ENCODE assay signal across 8 cellular contexts in the genomic region with DNA sequence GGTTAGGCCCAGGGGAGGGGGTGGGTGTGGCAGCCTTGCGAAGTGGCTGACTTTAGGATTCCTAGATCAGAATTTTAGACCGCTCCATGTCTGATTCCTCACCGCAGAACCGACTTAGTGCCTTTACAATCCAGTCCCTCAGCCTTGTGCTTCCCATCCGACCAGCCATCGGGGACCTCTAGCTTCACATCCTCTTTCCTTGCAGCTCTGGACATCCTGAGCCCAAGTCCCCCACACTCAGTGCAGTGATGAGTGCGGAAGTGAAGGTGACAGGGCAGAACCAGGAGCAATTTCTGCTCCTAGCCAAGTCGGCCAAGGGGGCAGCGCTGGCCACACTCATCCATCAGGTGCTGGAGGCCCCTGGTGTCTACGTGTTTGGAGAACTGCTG. TPM values are rescaled to one million over a fixed set of nuclear protein-coding genes. Genes with fewer than 3 reads are reported as not detected.
DNase-seq lines count a peak whose midpoint lies in the region; ATAC-seq and TF ChIP-seq lines count a peak whose summit lies in the region.

No MANE protein-coding gene starts in this region.

- H3K27me3 ChIP-seq in Karpas-422 (ENCODE audit: low read length) = no peaks in the 10 kb centered on the region

- H3K9me3 ChIP-seq in Karpas-422 (ENCODE audit: low read length) = no peaks in the 10 kb centered on the region

- no TSS peak for BruUV-seq in Calu3 (replicated peaks; lab: Mats Ljungman, UMichigan)

- peak; percentile 16 for ATAC-seq in GM21423 (IDR thresholded peaks at IDR 0.05; ENCODE audit: unreplicated experiment)

- TF ChIP-seq CTCF in Calu3 (IDR thresholded peaks at IDR 0.05; ENCODE audit: unreplicated experiment) (no peak), fibroblast of villous mesenchyme (IDR thresholded peaks at IDR 0.05; ENCODE audit: insufficient read depth, low read depth, low read length) (no peak), osteocyte (IDR thresholded peaks at IDR 0.05) (no peak)

- H3K27me3 Mint-ChIP-seq in Calu3 (ENCODE audit: unreplicated experiment) (peaks cover 10% of the 10 kb centered on the region), osteocyte (ENCODE audit: unreplicated experiment) (peaks cover 3% of the 10 kb centered on the region)

- peak overlapping the region; percentile 92 for H3K4me3 ChIP-seq in Karpas-422 (ENCODE audit: low read length)
- H3K4me3 ChIP-seq in fibroblast of villous mesenchyme (ENCODE audit: low read depth, low read length) = peak overlapping the region; percentile 65

- CTCF ChIA-PET in Calu3 (lab: Charles Lee) = interaction anchor here (0.6 to 2.3 kb wide), 7 partner anchors 25 to 480 kb away, joined by 3 to 14 read pairs (median 7); partner anchors contain the start of genes MLF2, USP5 and ZNF384

- H3K4me2 ChIP-seq in Karpas-422 (ENCODE audit: low read depth, low read length, poor library complexity, severe bottlenecking) = peak overlapping the region; percentile 80

- H3K27ac ChIP-seq in Karpas-422 (ENCODE audit: low read length) = peak overlapping the region; percentile 63

- H3K9me3 Mint-ChIP-seq in Calu3 (ENCODE audit: low read depth, unreplicated experiment) = no peaks in the 10 kb centered on the region
- H3K9me3 Mint-ChIP-seq in osteocyte (ENCODE audit: unreplicated experiment) = no peaks in the 10 kb centered on the region

- H4K20me1 ChIP-seq in Karpas-422 (ENCODE audit: insufficient read depth, low read depth, low read length) = no peaks in the 10 kb centered on the region

- H3K27ac Mint-ChIP-seq in Calu3 (ENCODE audit: unreplicated experiment) (peak overlapping the region; percentile 72), osteocyte (ENCODE audit: unreplicated experiment) (peak overlapping the region; percentile 97)

- H3K36me3 Mint-ChIP-seq in Calu3 (ENCODE audit: insufficient read depth, unreplicated experiment) (peaks cover 22% of the 10 kb centered on the region), osteocyte (ENCODE audit: unreplicated experiment) (peaks cover 11% of the 10 kb centered on the region)

- H3K4me3 Mint-ChIP-seq in Calu3 (ENCODE audit: low read depth, unreplicated experiment) (peak overlapping the region; percentile 77), osteocyte (ENCODE audit: unreplicated experiment) (peak overlapping the region; percentile 96)

- H3K4me1 ChIP-seq in Karpas-422 (ENCODE audit: low read length) = peaks cover 28% of the 10 kb centered on the region

- peaks cover 7% of the 10 kb centered on the region for H3K79me2 ChIP-seq in Karpas-422 (ENCODE audit: low read length)

- H3K36me3 ChIP-seq in Karpas-422 (ENCODE audit: insufficient read depth, low read length) = peaks cover 6% of the 10 kb centered on the region

- intact Hi-C loops in Calu3 (cut with micrococcal nuclease; ENCODE audit: unreplicated experiment) = loop anchor here (5.0 kb wide), 1 partner anchor 62 kb away; the partner anchor contains the start of gene ING4

- H3K4me1 Mint-ChIP-seq in Calu3 (ENCODE audit: low read depth, unreplicated experiment) (peaks cover 15% of the 10 kb centered on the region), osteocyte (ENCODE audit: unreplicated experiment) (peaks cover 25% of the 10 kb centered on the region)

- peak overlapping the region; percentile 36; the same call in 1 of the 2 replicates for H2AFZ ChIP-seq in Karpas-422 (ENCODE audit: low read length)

- H3K9me2 ChIP-seq in Karpas-422 (replicated peaks; ENCODE audit: insufficient read depth, low read length) = no peaks in the 10 kb centered on the region

- peak; percentile 16 for DNase-seq in Calu3
- peak; percentile 75 for DNase-seq in Karpas-422
- peak; percentile 6 for DNase-seq in activated CD4-positive, alpha-beta T cell treated with anti-CD3 and anti-CD28 coated beads, Interleukin-2, amount 50 U/mL, for 1 hour
- DNase-seq in fibroblast of villous mesenchyme (ENCODE audit: low read depth) = no peak
- DNase-seq in osteocyte (ENCODE audit: extremely low spot score, unreplicated experiment) = no peak
- no peak for DNase-seq in putamen (ENCODE audit: low spot score)
- no peak for DNase-seq in foreskin melanocyte

- H3K9ac ChIP-seq in Karpas-422 (ENCODE audit: low read length) = peak overlapping the region; percentile 71

RNA-seq across cellular contexts. Expression of gene COPS7A, which starts 0.6 kb away (rescaled TPM):
- total RNA-seq in Calu3 (2022) (47.3 and 55.3 TPM in 2 replicates), fibroblast of villous mesenchyme (71.8 and 79.9 TPM in 2 replicates), osteocyte (61.4 and 73.0 TPM in 2 replicates)
- 39.2 and 42.9 TPM in 2 replicates for total RNA-seq in Karpas-422 (2014; rRNA removed; shearing (Covaris generic); ENCODE audit: low replicate concordance)

RNA-seq across cellular contexts. Expression of gene PIANP, which starts 23.8 kb away (rescaled TPM):
- total RNA-seq in Calu3 (2022) (not detected in 2 replicates), fibroblast of villous mesenchyme (not detected in 2 replicates), osteocyte (3.9 and 5.2 TPM in 2 replicates)
- total RNA-seq in Karpas-422 (2014; rRNA removed; shearing (Covaris generic); ENCODE audit: low replicate concordance) = not detected in 2 replicates

RNA-seq across cellular contexts. Expression of gene MLF2, which starts 28.5 kb away (rescaled TPM):
- 176 and 183 TPM in 2 replicates for total RNA-seq in Calu3 (2022)
- total RNA-seq in Karpas-422 (2014; rRNA removed; shearing (Covaris generic); ENCODE audit: low replicate concordance) = 183 and 263 TPM in 2 replicates
- total RNA-seq in fibroblast of villous mesenchyme = 160 and 229 TPM in 2 replicates
- total RNA-seq in osteocyte = 141 and 162 TPM in 2 replicates

RNA-seq across cellular contexts. Expression of gene ZNF384, which starts 35.2 kb away (rescaled TPM):
- total RNA-seq in Calu3 (2022) (64.9 and 68.5 TPM in 2 replicates), fibroblast of villous mesenchyme (19.4 and 20.3 TPM in 2 replicates), osteocyte (66.6 and 68.3 TPM in 2 replicates)
- total RNA-seq in Karpas-422 (2014; rRNA removed; shearing (Covaris generic); ENCODE audit: low replicate concordance) = 35.5 and 39.2 TPM in 2 replicates

RNA-seq across cellular contexts. Expression of gene PTMS, which starts 41.8 kb away (rescaled TPM):
- total RNA-seq in Calu3 (2022) (53.5 and 62.9 TPM in 2 replicates), fibroblast of villous mesenchyme (150 and 167 TPM in 2 replicates), osteocyte (501 and 554 TPM in 2 replicates)
- total RNA-seq in Karpas-422 (2014; rRNA removed; shearing (Covaris generic); ENCODE audit: low replicate concordance) = 5.0 and 7.3 TPM in 2 replicates

Comparison
In these comparisons a context has a peak if more than half of its experiments do, and no peak if none do; other contexts are left out.
1. DNase-seq: peak in Calu3 (single experiment), Karpas-422 (single experiment) and activated CD4-positive, alpha-beta T cell treated with anti-CD3 and anti-CD28 coated beads, Interleukin-2, amount 50 U/mL, for 1 hour (single experiment); none in fibroblast of villous mesenchyme (single experiment), osteocyte (single experiment), putamen (single experiment) and foreskin melanocyte (single experiment).